ENCODE assay signal across 14 cellular contexts in genomic region chr7:83413425-83413824, GRCh38.
DNase-seq lines count a peak whose midpoint lies in the region; TF ChIP-seq lines count a peak whose summit lies in the region.
"Had no signal": no experiment of that assay in that cellular context is flagged by ENCODE, and none has a peak within 500 bp of the region (broad histone marks: within the 10 kb centered on the region; RNA-seq: fewer than 3 reads in every experiment).

No MANE protein-coding gene starts in this region.

- peak overlapping the region; percentile 14; the same call in 1 of the 2 replicates for H3K27ac ChIP-seq in ACC112 (ENCODE audit: low read depth, low read length)
- H3K27ac ChIP-seq: HL-60, SJCRH30, vagina had no signal

- H3K4me1 ChIP-seq in ACC112 (ENCODE audit: control insufficient read depth, insufficient read depth, low read length, unreplicated experiment): peaks cover 6% of the 10 kb centered on the region
- H3K4me1 ChIP-seq in adipocyte (ENCODE audit: control insufficient read depth, insufficient read depth, low read length): peaks cover 6% of the 10 kb centered on the region
- H3K4me1 ChIP-seq: vagina had no signal

- H3K36me3 ChIP-seq in ACC112 (ENCODE audit: insufficient read depth, low read length): no peaks in the 10 kb centered on the region
- H3K36me3 ChIP-seq in adipocyte (ENCODE audit: control insufficient read depth, insufficient read depth, low read length, severe bottlenecking): no peaks in the 10 kb centered on the region
- H3K36me3 ChIP-seq: SJCRH30, vagina had no signal

- no peak overlapping the region for H3K4me3 ChIP-seq in ACC112 (ENCODE audit: low read depth, low read length)
- no peak overlapping the region for H3K4me3 ChIP-seq in adipocyte (ENCODE audit: low read length)
- no peak overlapping the region for H3K4me3 ChIP-seq in foreskin fibroblast (ENCODE audit: low read depth in 1 of 2, low read length in 2 of 2)
- H3K4me3 ChIP-seq: SJCRH30, vagina had no signal

- H3K9ac ChIP-seq in adipocyte (ENCODE audit: low read length): no peak overlapping the region

- DNase-seq in HCEC 1CT (peak; percentile 51), adipocyte (ENCODE audit: low read depth) (peak; percentile 76), foreskin fibroblast (peak; percentile 43 to 71), cerebellar cortex (ENCODE audit: low spot score) (no peak), cortex of kidney (lab: John Stamatoyannopoulos, UW) (no peak), hippocampal formation (lab: John Stamatoyannopoulos, UW) (no peak), NCI-H345 treated with DMSO at 0.1 percent for 48 hours (lab: John Stamatoyannopoulos, UW; ENCODE audit: unreplicated experiment) (no peak)
- DNase-seq: AML-193, NCI-H2081 treated with DMSO at 0.1 percent for 48 hours, small intestine had no signal

- H3K79me2 ChIP-seq in ACC112 (ENCODE audit: control insufficient read depth, insufficient read depth, low read length, unreplicated experiment): no peaks in the 10 kb centered on the region

- no peaks in the 10 kb centered on the region for H3K9me3 ChIP-seq in adipocyte (ENCODE audit: control insufficient read depth, low read length)
- H3K9me3 ChIP-seq: SJCRH30, vagina had no signal

- TF ChIP-seq CTCF in foreskin fibroblast (IDR thresholded peaks at IDR 0.05; ENCODE audit: low read depth, low read length): no peak

- peak overlapping the region; percentile 20 for H2AFZ ChIP-seq in ACC112 (ENCODE audit: low read length, unreplicated experiment)

- no peaks in the 10 kb centered on the region for H3K27me3 ChIP-seq in ACC112 (ENCODE audit: insufficient read depth, low read length)
- no peaks in the 10 kb centered on the region for H3K27me3 ChIP-seq in adipocyte (replicated peaks; ENCODE audit: control insufficient read depth, insufficient read depth, low read length)
- H3K27me3 ChIP-seq: SJCRH30, vagina had no signal

Comparison
In these comparisons a context has a peak if more than half of its experiments do, and no peak if none do; other contexts are left out.
1. DNase-seq: peak in HCEC 1CT (single experiment), adipocyte (single experiment) and foreskin fibroblast (2 of 2); none in cerebellar cortex (single experiment), cortex of kidney (single experiment), hippocampal formation (0 of 2) and NCI-H345 treated with DMSO at 0.1 percent for 48 hours (single experiment).